In the genomic region with DNA sequence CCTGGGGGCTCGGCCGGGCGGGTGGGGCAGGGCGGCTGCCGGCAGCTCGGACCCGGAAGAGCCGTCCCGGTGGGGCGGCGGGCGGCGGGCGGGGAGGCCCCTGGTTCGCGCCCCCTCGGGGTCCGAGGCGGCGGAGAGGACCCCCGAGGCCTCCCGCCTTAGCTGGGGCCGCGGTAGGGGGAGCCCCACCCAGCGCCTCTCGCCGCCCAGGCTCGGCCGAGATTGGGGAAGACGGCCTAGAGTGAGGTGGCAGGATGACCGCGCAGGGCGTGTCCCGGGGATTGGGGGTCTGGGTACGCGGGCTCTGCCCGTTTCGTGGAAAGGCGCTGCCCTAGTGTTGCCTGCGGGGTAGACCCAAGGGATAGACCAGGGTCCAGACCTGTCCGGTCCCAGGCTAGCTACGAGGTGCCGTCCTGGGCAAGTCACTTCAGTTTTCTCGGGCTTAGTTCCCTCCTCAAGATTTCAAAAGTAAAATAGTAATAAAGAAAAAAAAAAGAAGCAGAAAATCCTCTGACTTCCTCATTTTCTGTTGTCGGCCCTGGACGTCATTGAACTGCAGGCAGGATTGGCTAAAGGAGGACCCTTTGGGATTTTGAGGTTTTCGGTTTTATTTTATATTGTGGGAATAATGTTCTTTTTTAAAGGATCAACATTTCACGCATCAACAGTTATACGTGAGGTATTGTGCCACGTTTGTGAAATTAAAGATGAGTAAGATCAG, we compare ENCODE assay signal across 8 cellular contexts. TPM values are rescaled to one million over a fixed set of nuclear protein-coding genes. Genes with fewer than 3 reads are reported as not detected.
A peak's percentile ranks its signal among the peaks of the same experiment; 100 is the strongest.
DNase-seq lines count a peak whose midpoint lies in the region; ATAC-seq and TF ChIP-seq lines count a peak whose summit lies in the region.

No MANE protein-coding gene starts in this region.

- no peaks in the 10 kb centered on the region for H3F3A ChIP-seq in PC-3 (ENCODE audit: low read length, unreplicated experiment)
- H3F3A ChIP-seq in neural progenitor cell (ENCODE audit: low read depth) = peaks cover 21% of the 10 kb centered on the region

- H3K9ac ChIP-seq in PC-3 (ENCODE audit: low read length) (peak overlapping the region; percentile 91), neural progenitor cell (no peak overlapping the region)

- H3K27me3 ChIP-seq in A673 (replicated peaks; ENCODE audit: insufficient read depth, low read depth, low read length, poor library complexity) (no peaks in the 10 kb centered on the region), PC-3 (ENCODE audit: low read length) (no peaks in the 10 kb centered on the region), neural progenitor cell (no peaks in the 10 kb centered on the region), thoracic aorta (replicated peaks; ENCODE audit: insufficient read depth) (no peaks in the 10 kb centered on the region)

- POLR2A ChIA-PET in A673 (lab: Charles Lee; ENCODE audit: low non-redundant PET) (no interaction called here), PC-3 (lab: Charles Lee; ENCODE audit: unreplicated experiment) (interaction anchor here (0.6 to 1.1 kb wide), 7 partner anchors 11 to 514 kb away, joined by 3 to 20 read pairs (median 6); a partner anchor contains a TSS)

- peak overlapping the region; percentile 93 for H3K27ac ChIP-seq in A673 (ENCODE audit: low read depth, low read length, poor library complexity, severe bottlenecking)
- H3K27ac ChIP-seq in PC-3 (ENCODE audit: low read length) = peak overlapping the region; percentile 37
- H3K27ac ChIP-seq in neural progenitor cell = no peak overlapping the region
- peak overlapping the region; percentile 98 for H3K27ac ChIP-seq in thoracic aorta

- peak overlapping the region; percentile 89 for H3K4me3 Mint-ChIP-seq in activated T-helper 17 cell treated with anti-CD3 and anti-CD28 coated beads, Interleukin-2, amount 50 U/mL, for 72 hours
- H3K4me3 Mint-ChIP-seq in neural progenitor cell = peak overlapping the region; percentile 90

- intact Hi-C loops in A673 (cut with micrococcal nuclease; ENCODE audit: unreplicated experiment) (no loop called here), PC-3 (cut with micrococcal nuclease) (loop anchor here (1.0 to 5.0 kb wide), 3 partner anchors 14 to 36 kb away; a partner anchor contains a TSS)

- H2AFZ ChIP-seq in PC-3 (ENCODE audit: low read length) (peak overlapping the region; percentile 68), neural progenitor cell (replicated peaks) (peak overlapping the region; percentile 80)

- H3K9me2 ChIP-seq in PC-3 (replicated peaks; ENCODE audit: low read length) = no peaks in the 10 kb centered on the region

- H3K4me1 Mint-ChIP-seq in activated T-helper 17 cell treated with anti-CD3 and anti-CD28 coated beads, Interleukin-2, amount 50 U/mL, for 72 hours = peaks cover 40% of the 10 kb centered on the region
- H3K4me1 Mint-ChIP-seq in neural progenitor cell = peaks cover 16% of the 10 kb centered on the region

- H3K4me2 ChIP-seq in PC-3 (ENCODE audit: low read length) = peak overlapping the region; percentile 87
- H3K4me2 ChIP-seq in neural progenitor cell = peak overlapping the region; percentile 80

- CTCF ChIA-PET in A673 (lab: Charles Lee) = interaction anchor here (0.7 kb wide), 1 partner anchor 508 kb away, joined by 8 read pairs; no protein-coding TSS in a partner anchor
- CTCF ChIA-PET in PC-3 (lab: Charles Lee) = interaction anchor here (0.7 to 1.2 kb wide), 3 partner anchors 52 to 130 kb away, joined by 3 to 10 read pairs (median 4); no protein-coding TSS in a partner anchor

- ATAC-seq in GM18873 (IDR thresholded peaks at IDR 0.05; ENCODE audit: low FRiP score, unreplicated experiment) (peak; percentile 26), HG03108 (IDR thresholded peaks at IDR 0.05; ENCODE audit: unreplicated experiment) (peak; percentile 39), PC-3 (peak; percentile 54), thoracic aorta (ENCODE audit: insufficient number of reproducible peaks, low FRiP score, low read depth) (no peak)
- ATAC-seq in activated T-helper 17 cell treated with anti-CD3 and anti-CD28 coated beads, Interleukin-2, amount 50 U/mL, for 72 hours (replicated peaks) = peak; percentile 63

- H3K4me3 ChIP-seq in A673 (ENCODE audit: low read depth, low read length, poor library complexity, severe bottlenecking) = peak overlapping the region; percentile 83
- peak overlapping the region; percentile 97 for H3K4me3 ChIP-seq in PC-3 (ENCODE audit: low read length)
- H3K4me3 ChIP-seq in neural progenitor cell = peak overlapping the region; percentile 80
- peak overlapping the region; percentile 90 for H3K4me3 ChIP-seq in thoracic aorta

- H3K9me3 ChIP-seq in A673 (ENCODE audit: low read depth, low read length, poor library complexity, severe bottlenecking) (no peaks in the 10 kb centered on the region), PC-3 (ENCODE audit: low read length) (no peaks in the 10 kb centered on the region), neural progenitor cell (ENCODE audit: low read depth) (no peaks in the 10 kb centered on the region), thoracic aorta (no peaks in the 10 kb centered on the region)

- BruUV-seq in A673 (replicated peaks; lab: Mats Ljungman, UMichigan) (TSS peak; percentile 50), PC-3 (replicated peaks; lab: Mats Ljungman, UMichigan) (TSS peak; percentile 73)

- no peaks in the 10 kb centered on the region for H3K27me3 Mint-ChIP-seq in activated T-helper 17 cell treated with anti-CD3 and anti-CD28 coated beads, Interleukin-2, amount 50 U/mL, for 72 hours
- peaks cover 2% of the 10 kb centered on the region for H3K27me3 Mint-ChIP-seq in neural progenitor cell (ENCODE audit: insufficient read depth, low read depth)

- peaks cover 11% of the 10 kb centered on the region for H3K4me1 ChIP-seq in A673 (ENCODE audit: insufficient read depth, low read length, poor library complexity, severe bottlenecking)
- peaks cover 8% of the 10 kb centered on the region for H3K4me1 ChIP-seq in PC-3 (ENCODE audit: insufficient read depth, low read length)
- H3K4me1 ChIP-seq in neural progenitor cell = peaks cover 17% of the 10 kb centered on the region
- H3K4me1 ChIP-seq in thoracic aorta (ENCODE audit: control insufficient read depth in 1 of 2, low read depth in 2 of 2) = peaks cover 29 to 50% of the 10 kb centered on the region in 2 donors

- H3K27ac Mint-ChIP-seq in activated T-helper 17 cell treated with anti-CD3 and anti-CD28 coated beads, Interleukin-2, amount 50 U/mL, for 72 hours = peak overlapping the region; percentile 95
- H3K27ac Mint-ChIP-seq in neural progenitor cell = no peak overlapping the region

- H3K79me2 ChIP-seq in PC-3 (ENCODE audit: low read length) (peaks cover 52% of the 10 kb centered on the region), neural progenitor cell (ENCODE audit: low read depth) (peaks cover 18% of the 10 kb centered on the region)

- peak; percentile 54 for DNase-seq in A673 (ENCODE audit: low spot score)
- DNase-seq in PC-3 = peak; percentile 59
- DNase-seq in fibroblast of the conjunctiva (ENCODE audit: low read depth) = peak; percentile 13
- DNase-seq in neural progenitor cell (ENCODE audit: low spot score) = peak; percentile 73
- DNase-seq in thoracic aorta (ENCODE audit: low spot score) = peak; percentile 40

- H3K36me3 ChIP-seq in A673 (ENCODE audit: insufficient read depth, low read length, poor library complexity, severe bottlenecking) (peaks cover 21% of the 10 kb centered on the region), PC-3 (ENCODE audit: low read depth, low read length) (peaks cover 19% of the 10 kb centered on the region), neural progenitor cell (no peaks in the 10 kb centered on the region), thoracic aorta (peaks cover 5% of the 10 kb centered on the region)

- H4K20me1 ChIP-seq in PC-3 (ENCODE audit: low read length) = peaks cover 12% of the 10 kb centered on the region; the same call in 1 of the 2 replicates
- no peaks in the 10 kb centered on the region for H4K20me1 ChIP-seq in neural progenitor cell (ENCODE audit: low read depth)

- H3K9me3 Mint-ChIP-seq in activated T-helper 17 cell treated with anti-CD3 and anti-CD28 coated beads, Interleukin-2, amount 50 U/mL, for 72 hours = no peaks in the 10 kb centered on the region
- no peaks in the 10 kb centered on the region for H3K9me3 Mint-ChIP-seq in neural progenitor cell

- no peak for TF ChIP-seq CTCF in A673 (conservative IDR thresholded peaks at IDR 0.05; ENCODE audit: low read depth, low read length)
- no peak for TF ChIP-seq CTCF in PC-3 (conservative IDR thresholded peaks at IDR 0.05; ENCODE audit: low read depth, low read length)
- TF ChIP-seq CTCF in neural progenitor cell (IDR thresholded peaks at IDR 0.05) = peak; percentile 11
- TF ChIP-seq CTCF in thoracic aorta (IDR thresholded peaks at IDR 0.05) = no peak

- peaks cover 52% of the 10 kb centered on the region for H3K36me3 Mint-ChIP-seq in activated T-helper 17 cell treated with anti-CD3 and anti-CD28 coated beads, Interleukin-2, amount 50 U/mL, for 72 hours (ENCODE audit: low read depth)
- H3K36me3 Mint-ChIP-seq in neural progenitor cell = peaks cover 9% of the 10 kb centered on the region

RNA-seq across cellular contexts. Expression of a gene that starts 0.6 kb away (rescaled TPM):
- total RNA-seq in A673 (2021) = 115 and 119 TPM in 2 replicates
- total RNA-seq in PC-3 (2014; rRNA removed) = 139 and 148 TPM in 2 replicates
- total RNA-seq in activated T-helper 17 cell treated with anti-CD3 and anti-CD28 coated beads, Interleukin-2, amount 50 U/mL, for 72 hours = 100 to 1,000 TPM; 224 TPM
- total RNA-seq in neural progenitor cell (ENCODE audit: low replicate concordance) = 35.9 and 44.8 TPM in 2 replicates
- total RNA-seq in thoracic aorta = 100 to 1,000 TPM; 280 to 340 TPM

RNA-seq across cellular contexts. Expression of a gene that starts 36.5 kb away (rescaled TPM):
- total RNA-seq in A673 (2021) = 1.5 and 5.4 TPM in 2 replicates
- 1.1 and 1.9 TPM in 2 replicates for total RNA-seq in PC-3 (2014; rRNA removed)
- total RNA-seq in activated T-helper 17 cell treated with anti-CD3 and anti-CD28 coated beads, Interleukin-2, amount 50 U/mL, for 72 hours = under 1 TPM; 0.69 to 0.82 TPM
- total RNA-seq in neural progenitor cell (ENCODE audit: low replicate concordance) = 1.9 and 8.3 TPM in 2 replicates
- total RNA-seq in thoracic aorta = 1 to 10 TPM; 1.6 to 7.7 TPM

Comparison
In these comparisons a context has a peak if more than half of its experiments do, and no peak if none do; other contexts are left out.
1. DNase-seq: peak in every context shown above with its lines; median percentile 73 in neural progenitor cell; 59 in PC-3; 54 in A673; 40 in thoracic aorta; 13 in fibroblast of the conjunctiva.